ENCODE assay signal across 1 cellular context in the genomic region with DNA sequence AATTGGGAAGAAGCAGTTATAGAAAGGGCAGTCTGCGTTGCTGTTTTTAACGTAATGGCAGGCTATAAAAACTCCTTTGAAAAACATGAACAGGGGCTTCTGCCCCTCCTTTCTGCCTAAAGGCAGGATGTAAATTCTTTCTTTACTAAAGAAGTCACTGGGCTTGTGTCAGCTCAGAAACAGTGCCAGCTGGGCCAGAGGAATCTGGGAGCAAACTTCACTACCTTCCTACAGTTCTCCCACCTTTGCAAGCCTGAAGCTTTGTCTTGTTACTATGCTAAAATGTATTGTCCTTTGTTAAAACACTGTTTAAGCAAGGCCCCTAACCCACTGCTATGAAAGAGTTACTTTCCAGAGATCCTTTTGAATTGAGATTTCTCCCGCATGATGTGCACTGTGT.
TF ChIP-seq lines count a peak whose summit lies in the region.

No MANE protein-coding gene starts in this region.

TF ChIP-seq in H1, 55 proteins besides CTCF, POLR2A, EP300 and RAD21:
- no peak for TF ChIP-seq SP1 (IDR thresholded peaks at IDR 0.05; ENCODE audit: low read depth, low read length)
TF ChIP-seq in H1: peak in this region for 0.
